Comparison of ENCODE assay signal across 8 cellular contexts in genomic region chr18:13500227-13500865, GRCh38.
DNase-seq lines count a peak whose midpoint lies in the region; ATAC-seq and TF ChIP-seq lines count a peak whose summit lies in the region.

No MANE protein-coding gene starts in this region.

- H3K4me3 Mint-ChIP-seq in endothelial cell (ENCODE audit: unreplicated experiment), result no peak overlapping the region
- H3K4me3 Mint-ChIP-seq in stimulated activated memory B cell treated with anti-CD40 and anti-IgM and Interleukin-4, amounts not matched to agents 10 μg/mL and 1 μg/mL and 100 μg/mL, for 72 hours, result no peak overlapping the region

- H3K27ac Mint-ChIP-seq in endothelial cell (ENCODE audit: unreplicated experiment), result peak overlapping the region; percentile 89
- H3K27ac Mint-ChIP-seq in stimulated activated memory B cell treated with anti-CD40 and anti-IgM and Interleukin-4, amounts not matched to agents 10 μg/mL and 1 μg/mL and 100 μg/mL, for 72 hours, result no peak overlapping the region

- peaks cover 34% of the 10 kb centered on the region for H3K36me3 Mint-ChIP-seq in endothelial cell (ENCODE audit: low read depth, unreplicated experiment)
- H3K36me3 Mint-ChIP-seq in stimulated activated memory B cell treated with anti-CD40 and anti-IgM and Interleukin-4, amounts not matched to agents 10 μg/mL and 1 μg/mL and 100 μg/mL, for 72 hours, result peaks cover 13% of the 10 kb centered on the region

- peak; percentile 69 for DNase-seq in Daoy (ENCODE audit: low read depth)
- DNase-seq in NCI-H2196 treated with DMSO at 0.1 percent for 48 hours (lab: John Stamatoyannopoulos, UW; ENCODE audit: unreplicated experiment), result peak; percentile 91
- peak; percentile 42 for DNase-seq in endothelial cell (ENCODE audit: low spot score)
- peak; percentile 72 for DNase-seq in myocyte (ENCODE audit: low read depth)

- H3K27me3 Mint-ChIP-seq in endothelial cell (ENCODE audit: unreplicated experiment), result peaks cover 18% of the 10 kb centered on the region
- peaks cover 18% of the 10 kb centered on the region for H3K27me3 Mint-ChIP-seq in stimulated activated memory B cell treated with anti-CD40 and anti-IgM and Interleukin-4, amounts not matched to agents 10 μg/mL and 1 μg/mL and 100 μg/mL, for 72 hours

- H3K4me1 Mint-ChIP-seq in endothelial cell (ENCODE audit: unreplicated experiment), result peaks cover 30% of the 10 kb centered on the region
- peaks cover 21% of the 10 kb centered on the region for H3K4me1 Mint-ChIP-seq in stimulated activated memory B cell treated with anti-CD40 and anti-IgM and Interleukin-4, amounts not matched to agents 10 μg/mL and 1 μg/mL and 100 μg/mL, for 72 hours

- ATAC-seq in HG02763 (IDR thresholded peaks at IDR 0.05; ENCODE audit: unreplicated experiment), result no peak
- no peak for ATAC-seq in GM18858 (IDR thresholded peaks at IDR 0.05; ENCODE audit: unreplicated experiment)
- ATAC-seq in stimulated activated memory B cell treated with anti-CD40 and anti-IgM and Interleukin-4, amounts not matched to agents 10 μg/mL and 1 μg/mL and 100 μg/mL, for 72 hours, result no peak
- no peak for ATAC-seq in HG03159 (IDR thresholded peaks at IDR 0.05; ENCODE audit: unreplicated experiment)

- peaks cover 12% of the 10 kb centered on the region for H3K9me3 Mint-ChIP-seq in endothelial cell (ENCODE audit: unreplicated experiment)
- H3K9me3 Mint-ChIP-seq in stimulated activated memory B cell treated with anti-CD40 and anti-IgM and Interleukin-4, amounts not matched to agents 10 μg/mL and 1 μg/mL and 100 μg/mL, for 72 hours, result peaks cover 12% of the 10 kb centered on the region

- TF ChIP-seq CTCF in endothelial cell (IDR thresholded peaks at IDR 0.05; ENCODE audit: unreplicated experiment), result no peak
